Comparison of ENCODE assay signal across 8 cellular contexts in the genomic region with DNA sequence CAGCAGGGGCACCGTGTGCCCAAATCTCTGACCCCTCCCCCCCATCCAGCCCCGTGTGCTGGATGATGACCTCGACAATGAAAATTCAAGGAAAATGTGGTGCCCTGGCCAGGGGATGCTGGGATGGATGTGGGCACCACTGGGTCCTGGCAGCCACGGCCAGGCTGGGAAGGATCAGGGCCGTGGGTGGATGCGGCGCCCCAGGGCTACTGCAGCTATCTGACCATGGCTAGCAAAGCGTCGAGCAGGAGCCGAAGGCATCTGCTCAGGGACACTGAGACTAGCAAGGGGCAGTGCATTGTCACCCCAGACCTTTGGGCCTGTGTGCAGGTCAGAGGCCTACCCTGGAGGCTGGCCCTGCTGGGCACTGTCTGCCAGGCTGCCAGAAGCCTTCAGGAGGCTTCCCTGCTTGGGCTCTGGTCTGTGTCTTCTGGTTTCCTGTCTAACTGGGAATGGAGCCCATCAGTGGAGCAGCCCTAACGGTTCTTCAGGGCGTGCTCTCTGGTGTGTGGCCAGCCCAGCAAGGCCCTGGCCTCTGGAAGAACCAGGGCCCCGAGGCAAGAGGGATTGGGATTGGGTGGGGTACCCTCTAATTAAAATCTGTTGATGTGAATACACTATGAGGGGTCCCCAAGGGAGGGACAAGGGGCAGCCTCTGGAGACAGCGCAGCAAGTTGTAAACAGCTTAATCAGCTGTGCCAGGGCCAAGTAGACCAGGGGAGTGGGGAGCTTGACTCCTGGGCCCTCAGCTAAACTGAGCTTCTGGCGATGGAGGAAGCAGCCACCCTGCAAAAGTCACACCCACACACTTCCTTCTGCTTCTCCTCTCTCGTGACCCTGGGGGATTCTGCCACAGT.
DNase-seq lines count a peak whose midpoint lies in the region; ATAC-seq and TF ChIP-seq lines count a peak whose summit lies in the region.

No MANE protein-coding gene starts in this region.

- ATAC-seq in activated B cell treated with CpG ODN at 0.5 μM for 24 hours (ENCODE audit: low read depth) (peak; percentile 90), left colon (peak; percentile 66), GM18907 (IDR thresholded peaks at IDR 0.05; ENCODE audit: unreplicated experiment) (no peak)

- no peaks in the 10 kb centered on the region for H3K9me3 Mint-ChIP-seq in activated CD4-positive, alpha-beta T cell treated with anti-CD3 and anti-CD28 coated beads, Interleukin-2, amount 10 ng/mL, durations not matched to agents 7 days and 5 days
- no peaks in the 10 kb centered on the region for H3K9me3 Mint-ChIP-seq in activated B cell treated with CpG ODN at 0.5 μM for 24 hours
- no peaks in the 10 kb centered on the region for H3K9me3 Mint-ChIP-seq in progenitor cell of endocrine pancreas (ENCODE audit: low read depth)

- H3K4me1 ChIP-seq in testis, result peaks cover 58% of the 10 kb centered on the region

- peaks cover 21% of the 10 kb centered on the region for H3K36me3 Mint-ChIP-seq in activated CD4-positive, alpha-beta T cell treated with anti-CD3 and anti-CD28 coated beads, Interleukin-2, amount 10 ng/mL, durations not matched to agents 7 days and 5 days (ENCODE audit: low read depth)
- H3K36me3 Mint-ChIP-seq in activated B cell treated with CpG ODN at 0.5 μM for 24 hours (ENCODE audit: low read depth) (peaks cover 71% of the 10 kb centered on the region), progenitor cell of endocrine pancreas (ENCODE audit: insufficient read depth) (peaks cover 7% of the 10 kb centered on the region)

- peaks cover 19% of the 10 kb centered on the region for H3K4me1 Mint-ChIP-seq in activated CD4-positive, alpha-beta T cell treated with anti-CD3 and anti-CD28 coated beads, Interleukin-2, amount 10 ng/mL, durations not matched to agents 7 days and 5 days
- peaks cover 47% of the 10 kb centered on the region for H3K4me1 Mint-ChIP-seq in activated B cell treated with CpG ODN at 0.5 μM for 24 hours
- no peaks in the 10 kb centered on the region for H3K4me1 Mint-ChIP-seq in progenitor cell of endocrine pancreas (ENCODE audit: low read depth)

- CTCF ChIA-PET in activated CD4-positive, alpha-beta T cell treated with anti-CD3 and anti-CD28 coated beads, Interleukin-2, amount 10 ng/mL, durations not matched to agents 7 days and 5 days (lab: Charles Lee), result interaction anchor here (1.6 kb wide), 1 partner anchor 12 kb away, joined by 4 read pairs; no protein-coding TSS in a partner anchor
- CTCF ChIA-PET in activated B cell treated with CpG ODN at 0.5 μM for 24 hours (lab: Charles Lee), result no interaction called here

- no peaks in the 10 kb centered on the region for H3K36me3 ChIP-seq in testis (ENCODE audit: low read depth, missing control alignments)

- H3K27ac Mint-ChIP-seq in activated CD4-positive, alpha-beta T cell treated with anti-CD3 and anti-CD28 coated beads, Interleukin-2, amount 10 ng/mL, durations not matched to agents 7 days and 5 days, result peak overlapping the region; percentile 86
- H3K27ac Mint-ChIP-seq in activated B cell treated with CpG ODN at 0.5 μM for 24 hours (peak overlapping the region; percentile 84), progenitor cell of endocrine pancreas (no peak overlapping the region)

- H3K27ac ChIP-seq in testis, result peak overlapping the region; percentile 53 to 83

- intact Hi-C loops in activated B cell treated with CpG ODN at 0.5 μM for 24 hours (cut with micrococcal nuclease), result no loop called here
- intact Hi-C loops in left colon (cut with DNase I, micrococcal nuclease), result no loop called here
- intact Hi-C loops in testis (cut with DNase I; ENCODE audit: low total_unique reads), result no loop called here

- no peaks in the 10 kb centered on the region for H3K27me3 ChIP-seq in testis

- no peak for DNase-seq in activated CD4-positive, alpha-beta T cell treated with anti-CD3 and anti-CD28 coated beads, Interleukin-2, amount 10 ng/mL, durations not matched to agents 7 days and 5 days
- DNase-seq in activated CD4-positive, alpha-beta T cell treated with anti-CD3 and anti-CD28 coated beads, Interleukin-2, amount 50 U/mL, for 4 hours, result no peak
- DNase-seq in activated B cell treated with CpG ODN at 0.5 μM for 24 hours, result no peak
- DNase-seq in left colon, result peak in 1 of 2 donors; percentile 67
- peak; percentile 74 for DNase-seq in testis
- DNase-seq in progenitor cell of endocrine pancreas (ENCODE audit: low spot score, unreplicated experiment), result no peak
- DNase-seq in kidney tubule cell (ENCODE audit: low spot score), result no peak

- 41 to 53% methylated on average over 11 to 16 of the region's 16 CpGs for WGBS in testis, 2 donors

- TF ChIP-seq CTCF in activated B cell treated with CpG ODN at 0.5 μM for 24 hours (IDR thresholded peaks at IDR 0.05) (no peak), testis (IDR thresholded peaks at IDR 0.05) (no peak), progenitor cell of endocrine pancreas (IDR thresholded peaks at IDR 0.05; ENCODE audit: unreplicated experiment) (no peak)

- H3K27me3 Mint-ChIP-seq in activated CD4-positive, alpha-beta T cell treated with anti-CD3 and anti-CD28 coated beads, Interleukin-2, amount 10 ng/mL, durations not matched to agents 7 days and 5 days, result no peaks in the 10 kb centered on the region
- no peaks in the 10 kb centered on the region for H3K27me3 Mint-ChIP-seq in activated B cell treated with CpG ODN at 0.5 μM for 24 hours
- H3K27me3 Mint-ChIP-seq in progenitor cell of endocrine pancreas, result no peaks in the 10 kb centered on the region

- no peak overlapping the region for H3K4me3 Mint-ChIP-seq in activated CD4-positive, alpha-beta T cell treated with anti-CD3 and anti-CD28 coated beads, Interleukin-2, amount 10 ng/mL, durations not matched to agents 7 days and 5 days
- H3K4me3 Mint-ChIP-seq in activated B cell treated with CpG ODN at 0.5 μM for 24 hours (peak overlapping the region; percentile 67), progenitor cell of endocrine pancreas (ENCODE audit: low read depth) (no peak overlapping the region)

- H3K9me3 ChIP-seq in testis, result no peaks in the 10 kb centered on the region

- POLR2A ChIA-PET in activated CD4-positive, alpha-beta T cell treated with anti-CD3 and anti-CD28 coated beads, Interleukin-2, amount 10 ng/mL, durations not matched to agents 7 days and 5 days (lab: Charles Lee), result no interaction called here
- POLR2A ChIA-PET in activated B cell treated with CpG ODN at 0.5 μM for 24 hours (lab: Charles Lee), result interaction anchor here (1.5 to 1.6 kb wide), 2 partner anchors 13 to 15 kb away, joined by 3 to 4 read pairs; no protein-coding TSS in a partner anchor

- no peak overlapping the region for H3K4me3 ChIP-seq in testis

- no peak for TF ChIP-seq POLR2A in testis (IDR thresholded peaks at IDR 0.05)
